ENCODE assay signal across 9 cellular contexts in the genomic region with DNA sequence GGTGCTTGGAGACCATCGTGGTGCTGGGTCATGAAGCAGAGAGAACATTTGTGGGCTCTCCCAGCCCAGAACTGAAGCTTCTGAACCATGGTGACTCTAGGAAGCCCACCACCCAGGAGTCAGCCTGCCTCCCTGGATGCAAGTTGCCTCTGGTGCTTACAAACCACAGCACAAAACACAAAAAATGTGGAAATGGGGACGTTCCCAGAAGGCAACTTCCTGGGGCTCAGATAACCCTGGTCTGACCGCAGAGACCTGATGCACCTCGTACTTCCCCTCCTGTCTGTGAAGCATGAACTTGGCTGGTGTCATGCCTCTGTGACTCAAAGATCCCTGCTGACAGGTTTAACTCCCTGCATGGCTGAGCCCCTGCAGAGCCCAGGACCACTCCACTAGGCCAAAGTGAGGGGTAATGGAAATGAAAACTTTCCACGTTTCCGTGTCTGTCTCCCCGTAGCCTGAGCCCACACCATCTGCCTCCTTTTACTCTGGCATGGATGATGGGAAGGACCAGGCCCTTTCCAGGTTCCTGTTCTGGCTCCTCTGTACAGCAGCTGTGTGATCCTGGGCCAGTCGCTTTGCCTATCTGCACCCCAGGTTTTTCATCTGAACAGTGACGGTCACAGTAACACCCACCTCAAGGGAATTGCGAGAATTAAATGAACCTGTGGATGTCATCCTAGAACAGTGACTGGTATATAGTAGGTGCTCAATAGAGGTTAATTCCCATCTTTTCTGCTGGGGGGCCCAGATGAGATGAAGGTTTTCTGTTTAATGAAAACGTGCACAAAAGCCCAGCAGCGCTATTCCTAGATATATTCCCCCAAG. TPM values are rescaled to one million over a fixed set of nuclear protein-coding genes. Genes with fewer than 3 reads are reported as not detected.
DNase-seq lines count a peak whose midpoint lies in the region; ATAC-seq and TF ChIP-seq lines count a peak whose summit lies in the region.
"Had no signal": no experiment of that assay in that cellular context is flagged by ENCODE, and none has a peak within 500 bp of the region (broad histone marks: within the 10 kb centered on the region; RNA-seq: fewer than 3 reads in every experiment).

No MANE protein-coding gene starts in this region.

- TF ChIP-seq CTCF in spleen (IDR thresholded peaks at IDR 0.05 in 8 of 11, conservative IDR thresholded peaks at IDR 0.05 in 3 of 11) (no peak), GM23338 (conservative IDR thresholded peaks at IDR 0.05; ENCODE audit: low read depth in 2 of 2) (no peak), tibial nerve (IDR thresholded peaks at IDR 0.05) (no peak)

- H3K4me1 ChIP-seq in spleen (peaks cover 55 to 100% (median 91%) of the 10 kb centered on the region in 6 donors), GM23338 (ENCODE audit: insufficient read depth) (peaks cover 5% of the 10 kb centered on the region), tibial nerve (peaks cover 0 to 5% (median 0%) of the 10 kb centered on the region in 4 donors)

- H3K9me2 ChIP-seq in GM23338 (ENCODE audit: insufficient read depth), result no peaks in the 10 kb centered on the region

- H3K9me3 Mint-ChIP-seq in GM23338, result no peaks in the 10 kb centered on the region; the same call in 2 of the 3 replicates

- H3K4me1 Mint-ChIP-seq in GM23338, result peaks cover 7% of the 10 kb centered on the region

- H3K4me3 ChIP-seq in spleen (peak overlapping the region in 1 of 8 donors; percentile 25), GM23338 (no peak overlapping the region), tibial nerve (no peak overlapping the region)

- no peaks in the 10 kb centered on the region for H3K27me3 ChIP-seq in spleen (replicated peaks in 1 of 7)
- no peaks in the 10 kb centered on the region for H3K27me3 ChIP-seq in GM23338 (ENCODE audit: insufficient read depth)
- H3K27me3 ChIP-seq in tibial nerve, result no peaks in the 10 kb centered on the region

- 55 to 66% (median 59%) methylated on average over 12 of the region's 12 CpGs for WGBS in spleen, 5 donors
- 69 to 70% methylated on average over 12 of the region's 12 CpGs for WGBS in tibial nerve, 2 donors

- no peaks in the 10 kb centered on the region for H3K79me2 ChIP-seq in GM23338 (replicated peaks; ENCODE audit: insufficient read depth)

- H3K27me3 Mint-ChIP-seq in GM23338 (ENCODE audit: insufficient read depth, low read depth, poor library complexity), result peaks cover 3% of the 10 kb centered on the region

- no peaks in the 10 kb centered on the region for H3K36me3 Mint-ChIP-seq in GM23338 (ENCODE audit: low read depth)

- peak; percentile 17 for DNase-seq in NK-92 treated with Interleukin-12 subunit alpha and Interleukin-12 subunit beta, amount 100 ng/mL, for 24 hours (lab: John Stamatoyannopoulos, UW)
- no peak for DNase-seq in NK-92 (lab: John Stamatoyannopoulos, UW; ENCODE audit: unreplicated experiment)
- peak; percentile 61 to 72 for DNase-seq in activated CD4-positive, alpha-beta T cell treated with anti-CD3 and anti-CD28 coated beads, Interleukin-2, amount 50 U/mL, for 48 hours
- no peak for DNase-seq in spleen
- no peak for DNase-seq in NCI-H2029 (lab: John Stamatoyannopoulos, UW)
- no peak for DNase-seq in GM23338 (ENCODE audit: low spot score)
- no peak for DNase-seq in tibial nerve (ENCODE audit: low spot score in 2 of 2)

- peak overlapping the region; percentile 27 to 87 (median 73) for H3K27ac ChIP-seq in spleen
- H3K27ac ChIP-seq in GM23338 (ENCODE audit: low read depth), result no peak overlapping the region
- peak overlapping the region in 1 of 4 donors; percentile 34 for H3K27ac ChIP-seq in tibial nerve
- H3K27ac ChIP-seq: 22Rv1 had no signal

- ATAC-seq in HG03432 (IDR thresholded peaks at IDR 0.05; ENCODE audit: unreplicated experiment) (peak; percentile 67), GM23338 (no peak)

- TF ChIP-seq POLR2A in spleen (IDR thresholded peaks at IDR 0.05), result no peak
- TF ChIP-seq POLR2A in tibial nerve (IDR thresholded peaks at IDR 0.05), result no peak

- no peaks in the 10 kb centered on the region for H4K20me1 ChIP-seq in GM23338 (replicated peaks; ENCODE audit: insufficient read depth)

- no peak overlapping the region for H2AFZ ChIP-seq in GM23338

- H3K36me3 ChIP-seq in spleen (peaks cover 0 to 3% (median 0%) of the 10 kb centered on the region in 6 donors), GM23338 (ENCODE audit: insufficient read depth) (no peaks in the 10 kb centered on the region), tibial nerve (no peaks in the 10 kb centered on the region)

- no peak overlapping the region for H3K4me3 Mint-ChIP-seq in GM23338

- no peak for TF ChIP-seq EP300 in tibial nerve (IDR thresholded peaks at IDR 0.05)

- no peak overlapping the region for H3K27ac Mint-ChIP-seq in GM23338

- intact Hi-C loops in spleen (cut with DNase I; ENCODE audit: low total_unique reads), result no loop called here

- H3K9me3 ChIP-seq in spleen (no peaks in the 10 kb centered on the region), tibial nerve (no peaks in the 10 kb centered on the region)

- H3K4me2 ChIP-seq in GM23338, result no peak overlapping the region

- peaks cover 3% of the 10 kb centered on the region; the same call in 1 of the 2 replicates for H3F3A ChIP-seq in GM23338 (replicated peaks; ENCODE audit: low read depth)

TF ChIP-seq in GM23338, 12 proteins besides CTCF, POLR2A, EP300 and RAD21 (continues in another document):
- TF ChIP-seq, protein P1, sequence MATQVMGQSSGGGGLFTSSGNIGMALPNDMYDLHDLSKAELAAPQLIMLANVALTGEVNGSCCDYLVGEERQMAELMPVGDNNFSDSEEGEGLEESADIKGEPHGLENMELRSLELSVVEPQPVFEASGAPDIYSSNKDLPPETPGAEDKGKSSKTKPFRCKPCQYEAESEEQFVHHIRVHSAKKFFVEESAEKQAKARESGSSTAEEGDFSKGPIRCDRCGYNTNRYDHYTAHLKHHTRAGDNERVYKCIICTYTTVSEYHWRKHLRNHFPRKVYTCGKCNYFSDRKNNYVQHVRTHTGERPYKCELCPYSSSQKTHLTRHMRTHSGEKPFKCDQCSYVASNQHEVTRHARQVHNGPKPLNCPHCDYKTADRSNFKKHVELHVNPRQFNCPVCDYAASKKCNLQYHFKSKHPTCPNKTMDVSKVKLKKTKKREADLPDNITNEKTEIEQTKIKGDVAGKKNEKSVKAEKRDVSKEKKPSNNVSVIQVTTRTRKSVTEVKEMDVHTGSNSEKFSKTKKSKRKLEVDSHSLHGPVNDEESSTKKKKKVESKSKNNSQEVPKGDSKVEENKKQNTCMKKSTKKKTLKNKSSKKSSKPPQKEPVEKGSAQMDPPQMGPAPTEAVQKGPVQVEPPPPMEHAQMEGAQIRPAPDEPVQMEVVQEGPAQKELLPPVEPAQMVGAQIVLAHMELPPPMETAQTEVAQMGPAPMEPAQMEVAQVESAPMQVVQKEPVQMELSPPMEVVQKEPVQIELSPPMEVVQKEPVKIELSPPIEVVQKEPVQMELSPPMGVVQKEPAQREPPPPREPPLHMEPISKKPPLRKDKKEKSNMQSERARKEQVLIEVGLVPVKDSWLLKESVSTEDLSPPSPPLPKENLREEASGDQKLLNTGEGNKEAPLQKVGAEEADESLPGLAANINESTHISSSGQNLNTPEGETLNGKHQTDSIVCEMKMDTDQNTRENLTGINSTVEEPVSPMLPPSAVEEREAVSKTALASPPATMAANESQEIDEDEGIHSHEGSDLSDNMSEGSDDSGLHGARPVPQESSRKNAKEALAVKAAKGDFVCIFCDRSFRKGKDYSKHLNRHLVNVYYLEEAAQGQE (IDR thresholded peaks at IDR 0.05; ENCODE audit: unreplicated experiment), result no peak
- TF ChIP-seq EZH2phosphoT487 (IDR thresholded peaks at IDR 0.05; ENCODE audit: unreplicated experiment), result no peak
- no peak for TF ChIP-seq CREB1 (CRISPR knock-in tag; IDR thresholded peaks at IDR 0.05; ENCODE audit: low read depth)
- no peak for TF ChIP-seq EZH2 (IDR thresholded peaks at IDR 0.05; ENCODE audit: low read depth, unreplicated experiment)
- TF ChIP-seq STAT1 (IDR thresholded peaks at IDR 0.05; ENCODE audit: unreplicated experiment), result no peak
- TF ChIP-seq POLR2AphosphoS5 (IDR thresholded peaks at IDR 0.05; ENCODE audit: low read depth), result no peak
- no peak for TF ChIP-seq ZNF331 (CRISPR knock-in tag; IDR thresholded peaks at IDR 0.05; ENCODE audit: low read depth)
- TF ChIP-seq, protein P2, sequence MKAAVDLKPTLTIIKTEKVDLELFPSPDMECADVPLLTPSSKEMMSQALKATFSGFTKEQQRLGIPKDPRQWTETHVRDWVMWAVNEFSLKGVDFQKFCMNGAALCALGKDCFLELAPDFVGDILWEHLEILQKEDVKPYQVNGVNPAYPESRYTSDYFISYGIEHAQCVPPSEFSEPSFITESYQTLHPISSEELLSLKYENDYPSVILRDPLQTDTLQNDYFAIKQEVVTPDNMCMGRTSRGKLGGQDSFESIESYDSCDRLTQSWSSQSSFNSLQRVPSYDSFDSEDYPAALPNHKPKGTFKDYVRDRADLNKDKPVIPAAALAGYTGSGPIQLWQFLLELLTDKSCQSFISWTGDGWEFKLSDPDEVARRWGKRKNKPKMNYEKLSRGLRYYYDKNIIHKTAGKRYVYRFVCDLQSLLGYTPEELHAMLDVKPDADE (IDR thresholded peaks at IDR 0.05), result no peak

RNA-seq across cellular contexts. Expression of a gene that starts 57.7 kb away (rescaled TPM):
- total RNA-seq in spleen (10 to 100 TPM; 35.7 to 66.0 (median 47.4) TPM), tibial nerve (1 to 10 TPM; 2.1 to 5.7 (median 4.6) TPM)
- polyA plus RNA-seq in spleen (10 to 100 TPM; 16.0 to 35.0 (median 16.5) TPM), GM23338 (2016; fragmentation: Nextera tagmentation; extraction: Ambion mirVana) (1.5 and 1.6 TPM in 2 replicates)
- 11.5 and 12.0 TPM in 2 replicates for total RNA-seq in GM23338 (2014; rRNA removed; shearing (Covaris generic))

Comparison
In these comparisons a context has a peak if more than half of its experiments do, and no peak if none do; other contexts are left out.
1. DNase-seq: peak in NK-92 treated with Interleukin-12 subunit alpha and Interleukin-12 subunit beta, amount 100 ng/mL, for 24 hours (single experiment) and activated CD4-positive, alpha-beta T cell treated with anti-CD3 and anti-CD28 coated beads, Interleukin-2, amount 50 U/mL, for 48 hours (2 of 2); none in NK-92 (single experiment), spleen (single experiment), NCI-H2029 (single experiment), GM23338 (single experiment) and tibial nerve (0 of 2).